In genomic region chr10:30058570-30059132, GRCh38 we compare ENCODE assay signal across 8 cellular contexts. TPM values are rescaled to one million over a fixed set of nuclear protein-coding genes. Genes with fewer than 3 reads are reported as not detected.
DNase-seq lines count a peak whose midpoint lies in the region; TF ChIP-seq lines count a peak whose summit lies in the region.

No MANE protein-coding gene starts in this region.

- no peaks in the 10 kb centered on the region for H3K9me3 ChIP-seq in CD4-positive, alpha-beta memory T cell (ENCODE audit: control insufficient read depth in 1 of 2, low read length in 2 of 2)
- H3K9me3 ChIP-seq in esophagus squamous epithelium (no peaks in the 10 kb centered on the region), neutrophil (no peaks in the 10 kb centered on the region)

- no peaks in the 10 kb centered on the region for H3K36me3 Mint-ChIP-seq in CD4-positive, alpha-beta memory T cell

- peaks cover 0 to 3% (median 0%) of the 10 kb centered on the region in 8 donors for H3K9me3 Mint-ChIP-seq in CD4-positive, alpha-beta memory T cell

- CTCF ChIA-PET in CD4-positive, alpha-beta memory T cell (lab: Charles Lee; ENCODE audit: partially characterized antibody): no interaction called here

- no peak overlapping the region for H3K27ac ChIP-seq in CD4-positive, alpha-beta memory T cell (ENCODE audit: low read depth, low read length)
- H3K27ac ChIP-seq in esophagus squamous epithelium (peak overlapping the region; percentile 78 to 95 (median 88)), neutrophil (no peak overlapping the region)

- H3K4me1 ChIP-seq in CD4-positive, alpha-beta memory T cell (ENCODE audit: insufficient read depth, low read length): no peaks in the 10 kb centered on the region
- H3K4me1 ChIP-seq in esophagus squamous epithelium (peaks cover 0 to 39% (median 6%) of the 10 kb centered on the region in 3 donors), neutrophil (ENCODE audit: control insufficient read depth in 1 of 2, insufficient read depth in 1 of 2, low read depth in 1 of 2, low read length in 1 of 2) (peaks cover 16 to 20% of the 10 kb centered on the region in 2 experiments)

- H3K4me1 Mint-ChIP-seq in CD4-positive, alpha-beta memory T cell: peaks cover 5 to 15% (median 8%) of the 10 kb centered on the region in 4 donors

- no peak for TF ChIP-seq CTCF in esophagus squamous epithelium (IDR thresholded peaks at IDR 0.05)
- TF ChIP-seq CTCF in neutrophil (IDR thresholded peaks at IDR 0.05): no peak

- peaks cover 26% of the 10 kb centered on the region for H3K27me3 ChIP-seq in CD4-positive, alpha-beta memory T cell (ENCODE audit: insufficient read depth, low read length)
- H3K27me3 ChIP-seq in esophagus squamous epithelium: peaks cover 0 to 41% (median 0%) of the 10 kb centered on the region in 4 donors
- H3K27me3 ChIP-seq in neutrophil: peaks cover 85% of the 10 kb centered on the region

- H3K27ac Mint-ChIP-seq in CD4-positive, alpha-beta memory T cell: no peak overlapping the region

- no peak for DNase-seq in CD4-positive, alpha-beta memory T cell
- DNase-seq in NCI-H69 (lab: John Stamatoyannopoulos, UW) (peak; percentile 5), esophagus squamous epithelium (lab: John Stamatoyannopoulos, UW) (no peak), DMS153 (lab: John Stamatoyannopoulos, UW) (no peak), superior temporal gyrus (ENCODE audit: extremely low spot score) (no peak)
- no peak for DNase-seq in stimulated activated CD4-positive, alpha-beta T cell treated with anti-CD3 and anti-CD28 coated beads, Interleukin-4, amount 100 ng/mL, for 1 hour
- DNase-seq in activated CD4-positive, CD25-positive, alpha-beta regulatory T cell treated with anti-CD3 and anti-CD28 coated beads, Interleukin-2, amount 50 U/mL, for 72 hours: no peak

- WGBS in esophagus squamous epithelium, 2 donors: 6% methylated on average over 10 of the region's 48 CpGs; no CpG with 5 or more reads in 1 of the 2 donors

- intact Hi-C loops in CD4-positive, alpha-beta memory T cell (cut with micrococcal nuclease): no loop called here
- intact Hi-C loops in esophagus squamous epithelium (cut with DNase I): no loop called here

- no peaks in the 10 kb centered on the region for H3K36me3 ChIP-seq in CD4-positive, alpha-beta memory T cell (ENCODE audit: insufficient read depth, low read length)
- no peaks in the 10 kb centered on the region for H3K36me3 ChIP-seq in esophagus squamous epithelium
- H3K36me3 ChIP-seq in neutrophil: no peaks in the 10 kb centered on the region

- H3K4me3 ChIP-seq in CD4-positive, alpha-beta memory T cell (ENCODE audit: low read length in 2 of 2): no peak overlapping the region
- peak overlapping the region; percentile 54 to 89 (median 66) for H3K4me3 ChIP-seq in esophagus squamous epithelium
- H3K4me3 ChIP-seq in neutrophil (ENCODE audit: low read depth in 1 of 2, low read length in 1 of 2): peak overlapping the region; percentile 52 to 60

- H3K27me3 Mint-ChIP-seq in CD4-positive, alpha-beta memory T cell: peaks cover 46 to 62% of the 10 kb centered on the region in 2 donors

- POLR2A ChIA-PET in CD4-positive, alpha-beta memory T cell (lab: Charles Lee; ENCODE audit: partially characterized antibody): no interaction called here

- TF ChIP-seq POLR2A in esophagus squamous epithelium (IDR thresholded peaks at IDR 0.05): no peak

- H3K4me3 Mint-ChIP-seq in CD4-positive, alpha-beta memory T cell: peak overlapping the region in 6 of 8 donors; percentile 51 to 75 (median 54)

RNA-seq across cellular contexts. Expression of gene JCAD, which starts 0.7 kb away (rescaled TPM):
- total RNA-seq in CD4-positive, alpha-beta memory T cell: not detected
- polyA plus RNA-seq in CD4-positive, alpha-beta memory T cell: not detected
- total RNA-seq in esophagus squamous epithelium: 10 to 100 TPM in 1 of 4 donors, 1 to 10 TPM in 2, under 1 TPM in 1; 0.91 to 23.1 (median 5.5) TPM

Comparison
In these comparisons a context has a peak if more than half of its experiments do, and no peak if none do; other contexts are left out.
1. H3K27ac ChIP-seq: peak in esophagus squamous epithelium (4 of 4); none in CD4-positive, alpha-beta memory T cell (single experiment) and neutrophil (single experiment).
2. H3K4me3 ChIP-seq: peak in esophagus squamous epithelium (4 of 4) and neutrophil (2 of 2); none in CD4-positive, alpha-beta memory T cell (0 of 2).